Comparison of ENCODE assay signal across 8 cellular contexts in genomic region chr4:65007841-65008439, GRCh38.
DNase-seq lines count a peak whose midpoint lies in the region; ATAC-seq, FAIRE-seq and TF ChIP-seq lines count a peak whose summit lies in the region.

No MANE protein-coding gene starts in this region.

- no TSS peak for BruUV-seq in endothelial cell of umbilical vein (replicated peaks; lab: Mats Ljungman, UMichigan)

- H3K27ac ChIP-seq in OCI-LY1 (ENCODE audit: low read depth, low read length, poor library complexity, severe bottlenecking), result no peak overlapping the region
- H3K27ac ChIP-seq in endothelial cell of umbilical vein (ENCODE audit: insufficient read depth, low read depth, low read length), result no peak overlapping the region
- no peak overlapping the region for H3K27ac ChIP-seq in aorta (ENCODE audit: low read depth in 1 of 2, low read length in 2 of 2)

- DNase-seq in DMS53 (lab: John Stamatoyannopoulos, UW), result peak; percentile 74
- peak; percentile 56 to 60 for DNase-seq in HAP-1 (ENCODE audit: low spot score in 2 of 2)
- peak; percentile 50 for DNase-seq in endothelial cell of umbilical vein (ENCODE audit: low read depth, low spot score)
- peak; percentile 29 for DNase-seq in renal cortical epithelial cell (ENCODE audit: low read depth)
- no peak for DNase-seq in stimulated activated CD4-positive, alpha-beta T cell treated with anti-CD3 and anti-CD28 coated beads, Interleukin-4, amount 100 ng/mL, for 4 hours
- no peak for DNase-seq in aorta
- DNase-seq in activated T-cell treated with anti-CD3 and anti-CD28 coated beads for 4 hours, result no peak

- in situ Hi-C loops in HAP-1 (cut with MboI; ENCODE audit: low sequenced_read_pairs), result no loop called here

- H3K9me2 ChIP-seq in OCI-LY1 (ENCODE audit: low read depth, low read length), result no peaks in the 10 kb centered on the region

- WGBS in aorta, 2 donors, result 34 to 37% methylated on average over 5 of the region's 5 CpGs

- FAIRE-seq in endothelial cell of umbilical vein (lab: Jason Lieb, UNC), result peak; percentile 56

- no peak for ATAC-seq in aorta (ENCODE audit: low FRiP score)

- no peak overlapping the region for H3K9ac ChIP-seq in OCI-LY1 (ENCODE audit: low read length)
- no peak overlapping the region for H3K9ac ChIP-seq in endothelial cell of umbilical vein (replicated peaks; ENCODE audit: extremely low read depth, insufficient read depth, low read length)

- POLR2A ChIA-PET in endothelial cell of umbilical vein (lab: Charles Lee), result no interaction called here

- intact Hi-C loops in endothelial cell of umbilical vein (cut with micrococcal nuclease), result loop anchor here (1.0 to 5.0 kb wide), 3 partner anchors 223 to 1161 kb away; no protein-coding TSS in a partner anchor
- intact Hi-C loops in aorta (cut with DNase I), result no loop called here

- dilution Hi-C loops in endothelial cell of umbilical vein (cut with MboI; ENCODE audit: extremely low pct_ligation_motif_present, low sequenced_read_pairs), result no loop called here

- CTCF ChIA-PET in endothelial cell of umbilical vein (lab: Charles Lee), result interaction anchor here (0.6 to 1.7 kb wide), 17 partner anchors 10 to 1682 kb away, joined by 3 to 7 read pairs (median 3); partner anchors contain the start of gene EPHA5

- TF ChIP-seq CTCF in OCI-LY1 (IDR thresholded peaks at IDR 0.05; ENCODE audit: low read length) (peak; percentile 65), endothelial cell of umbilical vein (IDR thresholded peaks at IDR 0.05; ENCODE audit: extremely low read depth in 1 of 2, insufficient read depth in 1 of 2, low read depth in 1 of 2, low read length in 2 of 2) (peak; percentile 39 to 40)

- no peak overlapping the region for H2AFZ ChIP-seq in OCI-LY1 (ENCODE audit: low read length)
- no peak overlapping the region for H2AFZ ChIP-seq in endothelial cell of umbilical vein (ENCODE audit: low read depth, low read length)

- H3K36me3 ChIP-seq in HAP-1 (replicated peaks) (no peaks in the 10 kb centered on the region), OCI-LY1 (ENCODE audit: insufficient read depth, low read length) (no peaks in the 10 kb centered on the region), endothelial cell of umbilical vein (ENCODE audit: control insufficient read depth in 2 of 2, extremely low read depth in 1 of 2, insufficient read depth in 2 of 2, low read length in 2 of 2) (no peaks in the 10 kb centered on the region), aorta (ENCODE audit: control insufficient read depth in 1 of 2, insufficient read depth in 2 of 2, low read length in 1 of 2) (no peaks in the 10 kb centered on the region)

- H3K9me3 ChIP-seq in HAP-1 (no peaks in the 10 kb centered on the region), OCI-LY1 (ENCODE audit: low read length) (no peaks in the 10 kb centered on the region), endothelial cell of umbilical vein (replicated peaks; ENCODE audit: control insufficient read depth, insufficient read depth, low read length) (no peaks in the 10 kb centered on the region), aorta (ENCODE audit: control insufficient read depth, low read length) (no peaks in the 10 kb centered on the region)

- H4K20me1 ChIP-seq in OCI-LY1 (ENCODE audit: insufficient read depth, low read length) (no peaks in the 10 kb centered on the region), endothelial cell of umbilical vein (replicated peaks; ENCODE audit: control insufficient read depth, extremely low read depth, insufficient read depth, low read length) (no peaks in the 10 kb centered on the region)

- no peaks in the 10 kb centered on the region for H3K9me1 ChIP-seq in endothelial cell of umbilical vein (replicated peaks; ENCODE audit: control insufficient read depth, extremely low read depth, insufficient read depth, low read length)

- H3F3A ChIP-seq in OCI-LY1 (ENCODE audit: insufficient read depth, low read length), result no peaks in the 10 kb centered on the region

- peaks cover 4% of the 10 kb centered on the region; the same call in 1 of the 2 replicates for H3K4me1 ChIP-seq in HAP-1
- no peaks in the 10 kb centered on the region for H3K4me1 ChIP-seq in OCI-LY1 (ENCODE audit: insufficient read depth, low read length, severe bottlenecking)
- H3K4me1 ChIP-seq in endothelial cell of umbilical vein (ENCODE audit: control insufficient read depth, extremely low read depth, insufficient read depth, low read length), result no peaks in the 10 kb centered on the region
- no peaks in the 10 kb centered on the region for H3K4me1 ChIP-seq in aorta (ENCODE audit: control insufficient read depth in 1 of 2, insufficient read depth in 2 of 2, low read length in 2 of 2)

- H3K4me3 ChIP-seq in HAP-1 (no peak overlapping the region), OCI-LY1 (ENCODE audit: low read depth, low read length, poor library complexity, severe bottlenecking) (no peak overlapping the region), endothelial cell of umbilical vein (replicated peaks in 1 of 3; ENCODE audit: insufficient read depth in 1 of 3, low read depth in 1 of 3, low read length in 3 of 3) (no peak overlapping the region), aorta (ENCODE audit: low read length in 2 of 2) (no peak overlapping the region)

- no peaks in the 10 kb centered on the region for H3K79me2 ChIP-seq in OCI-LY1 (ENCODE audit: insufficient read depth, low read length)
- no peaks in the 10 kb centered on the region for H3K79me2 ChIP-seq in endothelial cell of umbilical vein (ENCODE audit: control insufficient read depth, insufficient read depth, low read length)

- H3K4me2 ChIP-seq in OCI-LY1 (ENCODE audit: low read length) (no peak overlapping the region), endothelial cell of umbilical vein (ENCODE audit: insufficient read depth, low read length) (no peak overlapping the region)

- H3K27me3 ChIP-seq in HAP-1 (ENCODE audit: low read depth) (no peaks in the 10 kb centered on the region), OCI-LY1 (ENCODE audit: insufficient read depth, low read length) (no peaks in the 10 kb centered on the region), endothelial cell of umbilical vein (ENCODE audit: control insufficient read depth in 2 of 2, insufficient read depth in 2 of 2, low read length in 2 of 2) (no peaks in the 10 kb centered on the region), aorta (ENCODE audit: control insufficient read depth in 1 of 2, insufficient read depth in 2 of 2, low read length in 1 of 2) (no peaks in the 10 kb centered on the region)

- no peak for TF ChIP-seq POLR2A in endothelial cell of umbilical vein (IDR thresholded peaks at IDR 0.05; ENCODE audit: low read depth, low read length)

TF ChIP-seq in endothelial cell of umbilical vein, 7 proteins besides CTCF, POLR2A, EP300 and RAD21:
- TF ChIP-seq POLR2AphosphoS5 (IDR thresholded peaks at IDR 0.05; ENCODE audit: insufficient read depth, low read depth, low read length) (no peak), EZH2 (IDR thresholded peaks at IDR 0.05; ENCODE audit: borderline replicate concordance, low read depth, low read length, severe bottlenecking) (no peak), GATA2 (IDR thresholded peaks at IDR 0.05; ENCODE audit: insufficient read depth, insufficient read length, low read depth, low read length) (no peak), JUN (IDR thresholded peaks at IDR 0.05; ENCODE audit: borderline replicate concordance, insufficient read depth, insufficient read length, low read depth) (no peak)
- TF ChIP-seq, protein P1, sequence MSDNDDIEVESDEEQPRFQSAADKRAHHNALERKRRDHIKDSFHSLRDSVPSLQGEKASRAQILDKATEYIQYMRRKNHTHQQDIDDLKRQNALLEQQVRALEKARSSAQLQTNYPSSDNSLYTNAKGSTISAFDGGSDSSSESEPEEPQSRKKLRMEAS (IDR thresholded peaks at IDR 0.05; ENCODE audit: insufficient read depth, insufficient read length), result no peak

Comparison
In these comparisons a context has a peak if more than half of its experiments do, and no peak if none do; other contexts are left out.
1. DNase-seq: peak in DMS53 (single experiment), HAP-1 (2 of 2), endothelial cell of umbilical vein (single experiment) and renal cortical epithelial cell (single experiment); none in stimulated activated CD4-positive, alpha-beta T cell treated with anti-CD3 and anti-CD28 coated beads, Interleukin-4, amount 100 ng/mL, for 4 hours (0 of 2), aorta (0 of 2) and activated T-cell treated with anti-CD3 and anti-CD28 coated beads for 4 hours (single experiment).